Comparison of ENCODE assay signal across 20 cellular contexts in genomic region chr2:109207201-109207600, GRCh38.
"Had no signal": no experiment of that assay in that cellular context is flagged by ENCODE, and none has a peak within 500 bp of the region (broad histone marks: within the 10 kb centered on the region; RNA-seq: fewer than 3 reads in every experiment).

No MANE protein-coding gene starts in this region.

- H3K4me3 ChIP-seq: gastrocnemius medialis, heart right ventricle, spleen, tibial artery, upper lobe of left lung, vagina had no signal

- H3K4me1 ChIP-seq: gastrocnemius medialis had no signal

- H3K27me3 ChIP-seq: gastrocnemius medialis, heart right ventricle, neutrophil, tibial artery, upper lobe of left lung, vagina had no signal

- H3K9me3 Mint-ChIP-seq: nephron progenitor cell; stimulated activated memory B cell treated with anti-CD40 and anti-IgM and Interleukin-4, amounts not matched to agents 10 μg/mL and 1 μg/mL and 100 μg/mL, for 72 hours; stimulated activated naive CD8-positive, alpha-beta T cell treated with anti-CD3 and anti-CD28 coated beads, Interleukin-15, Interleukin-2, amounts not matched to agents 100 ng/mL and 50 ng/mL, for 24 hours had no signal

- H3K27ac ChIP-seq: gastrocnemius medialis, heart right ventricle, spleen, tibial artery, upper lobe of left lung, vagina had no signal

- DNase-seq: effector memory CD4-positive, alpha-beta T cell; gastrocnemius medialis; heart right ventricle; hypothalamus; kidney glomerular epithelial cell; mammary epithelial cell; naive thymus-derived CD4-positive, alpha-beta T cell; nephron progenitor cell; spleen; stimulated activated CD4-positive, alpha-beta T cell treated with anti-CD3 and anti-CD28 coated beads, Interleukin-15, amount 100 ng/mL, for 24 hours; stimulated activated CD4-positive, alpha-beta T cell treated with anti-CD3 and anti-CD28 coated beads, Interleukin-1b, Interleukin-23, amount 100 ng/mL, for 48 hours; stimulated activated CD4-positive, alpha-beta T cell treated with anti-CD3 and anti-CD28 coated beads, Interleukin-4, amount 100 ng/mL, for 24 hours; tibial artery; upper lobe of left lung had no signal

- FAIRE-seq: endometrium, islet of Langerhans had no signal

- H3K36me3 Mint-ChIP-seq: naive thymus-derived CD4-positive, alpha-beta T cell; stimulated activated memory B cell treated with anti-CD40 and anti-IgM and Interleukin-4, amounts not matched to agents 10 μg/mL and 1 μg/mL and 100 μg/mL, for 72 hours had no signal

- H3K36me3 ChIP-seq: gastrocnemius medialis, heart right ventricle, neutrophil, spleen, tibial artery, upper lobe of left lung, vagina had no signal

- H3K4me3 Mint-ChIP-seq: naive thymus-derived CD4-positive, alpha-beta T cell; nephron progenitor cell; stimulated activated memory B cell treated with anti-CD40 and anti-IgM and Interleukin-4, amounts not matched to agents 10 μg/mL and 1 μg/mL and 100 μg/mL, for 72 hours; stimulated activated naive CD8-positive, alpha-beta T cell treated with anti-CD3 and anti-CD28 coated beads, Interleukin-15, Interleukin-2, amounts not matched to agents 100 ng/mL and 50 ng/mL, for 24 hours had no signal

- H3K27ac Mint-ChIP-seq: nephron progenitor cell; stimulated activated memory B cell treated with anti-CD40 and anti-IgM and Interleukin-4, amounts not matched to agents 10 μg/mL and 1 μg/mL and 100 μg/mL, for 72 hours; stimulated activated naive CD8-positive, alpha-beta T cell treated with anti-CD3 and anti-CD28 coated beads, Interleukin-15, Interleukin-2, amounts not matched to agents 100 ng/mL and 50 ng/mL, for 24 hours had no signal

- H3K9me3 ChIP-seq: gastrocnemius medialis, neutrophil, spleen, upper lobe of left lung, vagina had no signal
